ENCODE assay signal across 22 cellular contexts in the genomic region with DNA sequence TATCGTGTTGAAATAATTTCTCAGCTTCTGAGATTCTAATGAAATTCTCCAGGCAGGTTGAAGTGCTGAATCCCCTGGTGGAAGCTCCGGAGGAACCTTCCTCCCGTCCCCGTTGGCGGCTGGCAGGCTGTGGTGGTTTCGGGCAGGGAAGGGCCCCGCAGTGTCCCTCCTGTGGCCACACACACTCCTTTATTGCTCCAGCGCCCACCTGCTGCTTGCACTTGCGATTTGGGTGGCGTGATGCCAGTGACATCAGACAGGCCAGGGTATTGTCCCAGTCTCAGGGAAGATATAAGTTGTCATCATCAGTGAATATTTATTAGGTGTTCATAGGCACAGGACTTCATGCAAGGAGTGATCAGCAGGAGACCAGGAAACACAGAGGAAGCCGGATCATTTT.
DNase-seq lines count a peak whose midpoint lies in the region; ATAC-seq and TF ChIP-seq lines count a peak whose summit lies in the region.
"Had no signal": no experiment of that assay in that cellular context is flagged by ENCODE, and none has a peak within 500 bp of the region (broad histone marks: within the 10 kb centered on the region; RNA-seq: fewer than 3 reads in every experiment).

No MANE protein-coding gene starts in this region.

- 61 to 81% methylated on average over 11 of the region's 11 CpGs for WGBS in thyroid gland, 2 donors

- intact Hi-C loops in left ventricle myocardium inferior (cut with micrococcal nuclease) (no loop called here), left cardiac atrium (cut with DNase I) (no loop called here), thyroid gland (cut with DNase I) (no loop called here), mucosa of descending colon (cut with DNase I, micrococcal nuclease) (no loop called here)

- H3K27me3 ChIP-seq in left ventricle myocardium inferior (ENCODE audit: low read depth) (no peaks in the 10 kb centered on the region), thyroid gland (no peaks in the 10 kb centered on the region)
- H3K27me3 ChIP-seq: body of pancreas had no signal

- H3K4me1 ChIP-seq in left ventricle myocardium inferior (peaks cover 47% of the 10 kb centered on the region), thyroid gland (peaks cover 0 to 21% of the 10 kb centered on the region in 2 donors), mucosa of descending colon (ENCODE audit: low read depth) (no peaks in the 10 kb centered on the region)

- ATAC-seq in left cardiac atrium (no peak), mucosa of descending colon (no peak)
- ATAC-seq: activated T-helper 17 cell treated with anti-CD3 and anti-CD28 coated beads, Interleukin-2, amount 50 U/mL, for 72 hours; body of pancreas; natural killer cell; PC-3 had no signal

- no peaks in the 10 kb centered on the region for H3K9me3 ChIP-seq in left ventricle myocardium inferior (replicated peaks)
- no peaks in the 10 kb centered on the region for H3K9me3 ChIP-seq in thyroid gland
- no peaks in the 10 kb centered on the region for H3K9me3 ChIP-seq in mucosa of descending colon
- H3K9me3 ChIP-seq: body of pancreas had no signal

- H3K36me3 ChIP-seq in left ventricle myocardium inferior = no peaks in the 10 kb centered on the region
- H3K36me3 ChIP-seq in thyroid gland = no peaks in the 10 kb centered on the region
- H3K36me3 ChIP-seq in mucosa of descending colon (ENCODE audit: low read depth) = no peaks in the 10 kb centered on the region

- H3K4me3 ChIP-seq in left ventricle myocardium inferior (no peak overlapping the region), thyroid gland (replicated peaks in 1 of 3) (no peak overlapping the region), mucosa of descending colon (no peak overlapping the region)
- H3K4me3 ChIP-seq: body of pancreas had no signal

- peak overlapping the region; percentile 66 for H3K27ac ChIP-seq in left ventricle myocardium inferior (replicated peaks)
- peak overlapping the region; percentile 85 for H3K27ac ChIP-seq in caudate nucleus (ENCODE audit: low read depth, low read length)
- no peak overlapping the region for H3K27ac ChIP-seq in thyroid gland
- H3K27ac ChIP-seq: C4-2B, HL-60 had no signal

- no peak for DNase-seq in left ventricle myocardium inferior
- no peak for DNase-seq in left cardiac atrium
- peak in 6 of 61 donors; percentile 5 to 40 (median 24) for DNase-seq in caudate nucleus (lab: John Stamatoyannopoulos, UW)
- DNase-seq in medulla oblongata (ENCODE audit: extremely low spot score) = peak; percentile 40
- peak; percentile 35 to 36 for DNase-seq in thyroid gland
- no peak for DNase-seq in DMS 273 (lab: John Stamatoyannopoulos, UW; ENCODE audit: unreplicated experiment)
- no peak for DNase-seq in mucosa of descending colon
- no peak for DNase-seq in NCI-H748 treated with DMSO at 0.1 percent for 48 hours (lab: John Stamatoyannopoulos, UW)
- DNase-seq: activated CD4-positive, alpha-beta T cell treated with anti-CD3 and anti-CD28 coated beads, Interleukin-2, amount 10 ng/mL, durations not matched to agents 7 days and 5 days; activated naive CD8-positive, alpha-beta T cell treated with anti-CD3 and anti-CD28 coated beads, Interleukin-2, amount 10 ng/mL, durations not matched to agents 7 days and 5 days; body of pancreas; cortex of kidney; DMS 273 treated with DMSO at 0.1 percent for 48 hours; GF-D8; natural killer cell; NCI-H187; NCI-H82; PC-3; SHP77 treated with DMSO at 0.1 percent for 48 hours had no signal

- peak; percentile 14 for TF ChIP-seq CTCF in left ventricle myocardium inferior (IDR thresholded peaks at IDR 0.05; ENCODE audit: borderline replicate concordance)
- TF ChIP-seq CTCF in thyroid gland (IDR thresholded peaks at IDR 0.05) = no peak
- TF ChIP-seq CTCF in mucosa of descending colon (IDR thresholded peaks at IDR 0.05) = no peak

- no peak for TF ChIP-seq POLR2A in thyroid gland (IDR thresholded peaks at IDR 0.05)

Comparison
In these comparisons a context has a peak if more than half of its experiments do, and no peak if none do; other contexts are left out.
1. DNase-seq: peak in medulla oblongata (single experiment) and thyroid gland (2 of 2); none in left ventricle myocardium inferior (single experiment), left cardiac atrium (single experiment), DMS 273 (single experiment), mucosa of descending colon (0 of 3) and NCI-H748 treated with DMSO at 0.1 percent for 48 hours (single experiment).
2. H3K27ac ChIP-seq: peak in left ventricle myocardium inferior (single experiment) and caudate nucleus (single experiment); none in thyroid gland (0 of 3).